In the genomic region with DNA sequence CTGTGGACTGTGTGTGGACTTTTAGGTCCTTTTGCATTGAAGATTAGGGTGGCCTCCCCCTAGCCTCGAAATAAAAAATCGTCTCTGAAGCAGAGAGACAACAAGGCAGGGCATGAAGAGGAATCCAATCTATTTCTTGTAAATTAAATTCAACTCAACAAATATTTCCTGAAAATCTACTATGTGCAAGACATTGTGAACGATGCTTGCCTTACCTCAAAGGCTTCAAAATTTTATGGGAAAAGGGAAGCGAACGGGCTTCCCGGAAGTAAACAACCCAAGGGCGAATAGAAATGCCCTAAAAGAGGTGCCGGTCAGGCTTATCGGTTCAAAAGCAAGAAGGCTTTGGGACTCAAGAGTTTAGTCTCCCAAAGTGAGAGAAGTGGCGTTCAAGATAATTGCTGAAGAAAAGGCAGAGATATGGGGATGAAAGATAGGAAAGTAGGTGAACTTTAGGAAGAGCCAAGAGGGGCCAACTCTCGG, we compare ENCODE assay signal across 8 cellular contexts. TPM values are rescaled to one million over a fixed set of nuclear protein-coding genes. Genes with fewer than 3 reads are reported as not detected.
DNase-seq lines count a peak whose midpoint lies in the region; ATAC-seq and TF ChIP-seq lines count a peak whose summit lies in the region.

No MANE protein-coding gene starts in this region.

- peak; percentile 1 for ATAC-seq in HG02571 (IDR thresholded peaks at IDR 0.05; ENCODE audit: unreplicated experiment)
- ATAC-seq in GM18511 (IDR thresholded peaks at IDR 0.05; ENCODE audit: unreplicated experiment), result no peak

- H3K9me3 ChIP-seq in osteoblast (ENCODE audit: low read depth, low read length), result no peaks in the 10 kb centered on the region

- DNase-seq in EH (ENCODE audit: low read depth) (peak; percentile 7), RPMI7951 (ENCODE audit: low read depth) (peak; percentile 47), epithelial cell of esophagus (ENCODE audit: low read depth) (peak; percentile 28), osteoblast (ENCODE audit: insufficient read length, low spot score, missing footprints) (peak; percentile 29), dermis blood vessel endothelial cell (no peak)
- no peak for DNase-seq in stimulated activated CD4-positive, alpha-beta T cell treated with anti-CD3 and anti-CD28 coated beads, Interleukin-1b, Interleukin-23, amount 100 ng/mL, for 48 hours

- H3K4me2 ChIP-seq in osteoblast (ENCODE audit: insufficient read depth, low read length), result peak overlapping the region; percentile 94

- H3K4me1 ChIP-seq in osteoblast (ENCODE audit: insufficient read depth, low read length), result peaks cover 21% of the 10 kb centered on the region

- H3K36me3 ChIP-seq in osteoblast (ENCODE audit: insufficient read depth, low read length), result no peaks in the 10 kb centered on the region

- H3K27me3 ChIP-seq in osteoblast (ENCODE audit: insufficient read depth, low read length), result no peaks in the 10 kb centered on the region

- H3K4me3 ChIP-seq in epithelial cell of esophagus (ENCODE audit: low read length) (peak overlapping the region; percentile 85), osteoblast (ENCODE audit: insufficient read depth, low read length) (peak overlapping the region; percentile 91)

- TF ChIP-seq CTCF in epithelial cell of esophagus (IDR thresholded peaks at IDR 0.05; ENCODE audit: insufficient read depth, low read depth, low read length, missing control alignments), result no peak
- no peak for TF ChIP-seq CTCF in osteoblast (IDR thresholded peaks at IDR 0.05; ENCODE audit: extremely low read depth, low read depth, low read length)

- peaks cover 49% of the 10 kb centered on the region for H3K79me2 ChIP-seq in osteoblast (ENCODE audit: insufficient read depth, low read length)

- H4K20me1 ChIP-seq in osteoblast (ENCODE audit: insufficient read depth, low read length), result peaks cover 14% of the 10 kb centered on the region

- peak overlapping the region; percentile 97 for H2AFZ ChIP-seq in osteoblast (ENCODE audit: low read length)

- H3K27ac ChIP-seq in osteoblast (ENCODE audit: low read depth, low read length), result peak overlapping the region; percentile 89

RNA-seq across cellular contexts. Expression of gene KIF24, which starts 0.5 kb away (rescaled TPM):
- 6.9 and 7.1 TPM in 2 replicates for total RNA-seq in RPMI7951 (2014; rRNA removed; shearing (Covaris generic))
- total RNA-seq in osteoblast (1.8 TPM in 2 replicates), dermis blood vessel endothelial cell (1.0 and 5.6 TPM in 2 replicates)

RNA-seq across cellular contexts. Expression of gene NUDT2, which starts 0.8 kb away (rescaled TPM):
- 40.6 and 47.3 TPM in 2 replicates for total RNA-seq in RPMI7951 (2014; rRNA removed; shearing (Covaris generic))
- total RNA-seq in osteoblast, result 15.2 and 18.3 TPM in 2 replicates
- 24.7 and 61.9 TPM in 2 replicates for total RNA-seq in dermis blood vessel endothelial cell

RNA-seq across cellular contexts. Expression of gene MYORG, which starts 48.2 kb away (rescaled TPM):
- total RNA-seq in RPMI7951 (2014; rRNA removed; shearing (Covaris generic)), result 1.7 and 2.0 TPM in 2 replicates
- total RNA-seq in osteoblast, result 0.36 and 0.88 TPM in 2 replicates
- total RNA-seq in dermis blood vessel endothelial cell, result 4.9 and 8.0 TPM in 2 replicates

Comparison
In these comparisons a context has a peak if more than half of its experiments do, and no peak if none do; other contexts are left out.
1. DNase-seq: peak in EH (single experiment), RPMI7951 (single experiment), epithelial cell of esophagus (single experiment) and osteoblast (single experiment); none in dermis blood vessel endothelial cell (single experiment) and stimulated activated CD4-positive, alpha-beta T cell treated with anti-CD3 and anti-CD28 coated beads, Interleukin-1b, Interleukin-23, amount 100 ng/mL, for 48 hours (single experiment).